ENCODE assay signal across 8 cellular contexts in genomic region chr2:43193996-43194869, GRCh38. TPM values are rescaled to one million over a fixed set of nuclear protein-coding genes. Genes with fewer than 3 reads are reported as not detected.
DNase-seq lines count a peak whose midpoint lies in the region; ATAC-seq and TF ChIP-seq lines count a peak whose summit lies in the region.

No MANE protein-coding gene starts in this region.

- H4K20me1 ChIP-seq in neural progenitor cell (ENCODE audit: low read depth), result no peaks in the 10 kb centered on the region

- no peaks in the 10 kb centered on the region for H3K36me3 ChIP-seq in neural progenitor cell
- H3K36me3 ChIP-seq in aorta (ENCODE audit: control insufficient read depth in 1 of 2, insufficient read depth in 2 of 2, low read length in 1 of 2), result no peaks in the 10 kb centered on the region
- no peaks in the 10 kb centered on the region for H3K36me3 ChIP-seq in H7 (replicated peaks; ENCODE audit: control insufficient read depth, insufficient read depth, low read length)
- no peaks in the 10 kb centered on the region for H3K36me3 ChIP-seq in prostate gland

- ATAC-seq in GM18907 (IDR thresholded peaks at IDR 0.05; ENCODE audit: unreplicated experiment) (peak; percentile 60), HG02763 (IDR thresholded peaks at IDR 0.05; ENCODE audit: unreplicated experiment) (peak; percentile 54), aorta (ENCODE audit: low FRiP score) (no peak)

- H3K4me3 ChIP-seq in neural progenitor cell (no peak overlapping the region), aorta (ENCODE audit: low read length in 2 of 2) (no peak overlapping the region), H7 (ENCODE audit: insufficient read depth, low read depth, low read length) (no peak overlapping the region), prostate gland (no peak overlapping the region)

- H3K4me1 Mint-ChIP-seq in activated CD4-positive, alpha-beta memory T cell treated with anti-CD3 and anti-CD28 coated beads, Interleukin-2, amount 10 ng/mL, durations not matched to agents 7 days and 5 days, result peaks cover 54% of the 10 kb centered on the region
- H3K4me1 Mint-ChIP-seq in neural progenitor cell, result peaks cover 35% of the 10 kb centered on the region

- H2AFZ ChIP-seq in neural progenitor cell (replicated peaks), result no peak overlapping the region

- CTCF ChIA-PET in activated CD4-positive, alpha-beta memory T cell treated with anti-CD3 and anti-CD28 coated beads, Interleukin-2, amount 10 ng/mL, durations not matched to agents 7 days and 5 days (lab: Charles Lee), result interaction anchor here (0.6 to 3.0 kb wide), 12 partner anchors 8 to 290 kb away, joined by 3 to 15 read pairs (median 6); no protein-coding TSS in a partner anchor

- POLR2A ChIA-PET in activated CD4-positive, alpha-beta memory T cell treated with anti-CD3 and anti-CD28 coated beads, Interleukin-2, amount 10 ng/mL, durations not matched to agents 7 days and 5 days (lab: Charles Lee), result interaction anchor here (0.6 to 7.5 kb wide), 17 partner anchors 8 to 384 kb away, joined by 3 to 80 read pairs (median 4); partner anchors contain the start of gene ZFP36L2

- H3K9me3 ChIP-seq in neural progenitor cell (ENCODE audit: low read depth), result no peaks in the 10 kb centered on the region
- no peaks in the 10 kb centered on the region for H3K9me3 ChIP-seq in aorta (ENCODE audit: control insufficient read depth, low read length)
- H3K9me3 ChIP-seq in prostate gland, result no peaks in the 10 kb centered on the region

- H3K27ac ChIP-seq in neural progenitor cell, result no peak overlapping the region
- H3K27ac ChIP-seq in aorta (ENCODE audit: low read depth in 1 of 2, low read length in 2 of 2), result no peak overlapping the region
- H3K27ac ChIP-seq in prostate gland, result no peak overlapping the region

- no peak overlapping the region for H3K9ac ChIP-seq in neural progenitor cell

- 88 to 91% methylated on average over 15 of the region's 15 CpGs for WGBS in aorta, 2 donors
- WGBS in prostate gland, result 70% methylated on average over 14 of the region's 15 CpGs

- no peaks in the 10 kb centered on the region for H3F3A ChIP-seq in neural progenitor cell (ENCODE audit: low read depth)

- peaks cover 7% of the 10 kb centered on the region for H3K36me3 Mint-ChIP-seq in activated CD4-positive, alpha-beta memory T cell treated with anti-CD3 and anti-CD28 coated beads, Interleukin-2, amount 10 ng/mL, durations not matched to agents 7 days and 5 days (ENCODE audit: low read depth)
- no peaks in the 10 kb centered on the region for H3K36me3 Mint-ChIP-seq in neural progenitor cell

- H3K4me1 ChIP-seq in neural progenitor cell, result no peaks in the 10 kb centered on the region
- no peaks in the 10 kb centered on the region for H3K4me1 ChIP-seq in aorta (ENCODE audit: control insufficient read depth in 1 of 2, insufficient read depth in 2 of 2, low read length in 2 of 2)
- H3K4me1 ChIP-seq in prostate gland (replicated peaks), result no peaks in the 10 kb centered on the region

- intact Hi-C loops in aorta (cut with DNase I), result no loop called here
- intact Hi-C loops in prostate gland (cut with DNase I), result no loop called here

- H3K79me2 ChIP-seq in neural progenitor cell (ENCODE audit: low read depth), result no peaks in the 10 kb centered on the region

- TF ChIP-seq CTCF in neural progenitor cell (IDR thresholded peaks at IDR 0.05) (no peak), prostate gland (IDR thresholded peaks at IDR 0.05) (no peak)

- no peak overlapping the region for H3K4me2 ChIP-seq in neural progenitor cell

- no peak for TF ChIP-seq POLR2A in prostate gland (IDR thresholded peaks at IDR 0.05)

- H3K4me3 Mint-ChIP-seq in activated CD4-positive, alpha-beta memory T cell treated with anti-CD3 and anti-CD28 coated beads, Interleukin-2, amount 10 ng/mL, durations not matched to agents 7 days and 5 days, result peak overlapping the region; percentile 72
- no peak overlapping the region for H3K4me3 Mint-ChIP-seq in neural progenitor cell

- DNase-seq in activated CD4-positive, alpha-beta memory T cell treated with anti-CD3 and anti-CD28 coated beads, Interleukin-2, amount 10 ng/mL, durations not matched to agents 7 days and 5 days, result no peak
- DNase-seq in neural progenitor cell (ENCODE audit: low spot score) (no peak), OCI-M1 (lab: John Stamatoyannopoulos, UW) (no peak), aorta (no peak), H7 (no peak), prostate gland (ENCODE audit: low spot score) (no peak)

- peak overlapping the region; percentile 94 for H3K27ac Mint-ChIP-seq in activated CD4-positive, alpha-beta memory T cell treated with anti-CD3 and anti-CD28 coated beads, Interleukin-2, amount 10 ng/mL, durations not matched to agents 7 days and 5 days
- H3K27ac Mint-ChIP-seq in neural progenitor cell, result peak overlapping the region; percentile 84

- H3K9me3 Mint-ChIP-seq in activated CD4-positive, alpha-beta memory T cell treated with anti-CD3 and anti-CD28 coated beads, Interleukin-2, amount 10 ng/mL, durations not matched to agents 7 days and 5 days, result no peaks in the 10 kb centered on the region
- H3K9me3 Mint-ChIP-seq in neural progenitor cell, result no peaks in the 10 kb centered on the region

- H3K27me3 Mint-ChIP-seq in activated CD4-positive, alpha-beta memory T cell treated with anti-CD3 and anti-CD28 coated beads, Interleukin-2, amount 10 ng/mL, durations not matched to agents 7 days and 5 days, result no peaks in the 10 kb centered on the region
- H3K27me3 Mint-ChIP-seq in neural progenitor cell (ENCODE audit: insufficient read depth, low read depth), result peaks cover 16% of the 10 kb centered on the region

- H3K27me3 ChIP-seq in neural progenitor cell (no peaks in the 10 kb centered on the region), aorta (ENCODE audit: control insufficient read depth in 1 of 2, insufficient read depth in 2 of 2, low read length in 1 of 2) (no peaks in the 10 kb centered on the region), H7 (ENCODE audit: control insufficient read depth, insufficient read depth, low read length) (no peaks in the 10 kb centered on the region), prostate gland (replicated peaks; ENCODE audit: insufficient read depth) (no peaks in the 10 kb centered on the region)

RNA-seq across cellular contexts. Expression of gene ZFP36L2, which starts 32.2 kb away (rescaled TPM):
- total RNA-seq in activated CD4-positive, alpha-beta memory T cell treated with anti-CD3 and anti-CD28 coated beads, Interleukin-2, amount 10 ng/mL, durations not matched to agents 7 days and 5 days, result 100 to 1,000 TPM; 276 to 278 TPM
- total RNA-seq in neural progenitor cell (ENCODE audit: low replicate concordance) (13.8 and 15.1 TPM in 2 replicates), aorta (100 to 1,000 TPM; 180 to 231 TPM), prostate gland (100 to 1,000 TPM; 117 to 256 TPM)
- 100 to 1,000 TPM in 1 of 2 donors, 10 to 100 TPM in 1; 71.9 to 118 TPM for polyA plus RNA-seq in aorta
- 9.5 and 12.0 TPM in 2 replicates for total RNA-seq in H7 (2014; rRNA removed; shearing (Covaris generic))
